Comparison of ENCODE assay signal across 18 cellular contexts in genomic region chr4:101044766-101045165, GRCh38.
DNase-seq lines count a peak whose midpoint lies in the region; ATAC-seq, FAIRE-seq and TF ChIP-seq lines count a peak whose summit lies in the region.
"Had no signal": no experiment of that assay in that cellular context is flagged by ENCODE, and none has a peak within 500 bp of the region (broad histone marks: within the 10 kb centered on the region; RNA-seq: fewer than 3 reads in every experiment).

No MANE protein-coding gene starts in this region.

- no peak overlapping the region for H3K27ac ChIP-seq in iPS-20b (ENCODE audit: low read length)

- H3K27ac Mint-ChIP-seq in WTC11: no peak overlapping the region
- H3K27ac Mint-ChIP-seq: CD4-positive, alpha-beta memory T cell; HFFc6 had no signal

- DNase-seq in D721Med (ENCODE audit: insufficient read length, low spot score) (no peak), H7 (peak; percentile 7), WTC11 (ENCODE audit: low spot score) (no peak), NCI-H1092 (lab: John Stamatoyannopoulos, UW) (no peak), cerebellar nuclear complex (lab: John Stamatoyannopoulos, UW) (no peak), H54 (ENCODE audit: insufficient read length, low spot score) (no peak), NCI-H1105 (lab: John Stamatoyannopoulos, UW) (no peak)
- DNase-seq: C1 segment of cervical spinal cord; Calu3; CD4-positive, alpha-beta memory T cell; COR-L47; DMS153; DND-41; GOT3; HFFc6 had no signal

- no peaks in the 10 kb centered on the region for H3K27me3 ChIP-seq in H7 (ENCODE audit: control insufficient read depth, insufficient read depth, low read length)
- no peaks in the 10 kb centered on the region for H3K27me3 ChIP-seq in iPS-20b (ENCODE audit: insufficient read depth, low read length)

- peaks cover 20% of the 10 kb centered on the region for H3K4me1 Mint-ChIP-seq in WTC11

- H3K36me3 Mint-ChIP-seq in WTC11: no peaks in the 10 kb centered on the region

- H3K27me3 Mint-ChIP-seq in WTC11 (ENCODE audit: low read depth): peaks cover 13% of the 10 kb centered on the region
- H3K27me3 Mint-ChIP-seq: CD4-positive, alpha-beta memory T cell had no signal

- no peaks in the 10 kb centered on the region for H3K9me3 ChIP-seq in iPS-20b (ENCODE audit: insufficient read depth, low read depth, low read length)
- H3K9me3 ChIP-seq: HAP-1 had no signal

- TF ChIP-seq CTCF in D721Med (IDR thresholded peaks at IDR 0.05; ENCODE audit: insufficient read depth, missing control alignments): no peak
- no peak for TF ChIP-seq CTCF in WTC11 (IDR thresholded peaks at IDR 0.05)

- H3K4me1 ChIP-seq in iPS-20b (ENCODE audit: insufficient read depth, low read length): peaks cover 15% of the 10 kb centered on the region
- H3K4me1 ChIP-seq: HAP-1 had no signal

- no peak for TF ChIP-seq POLR2A in H54 (IDR thresholded peaks at IDR 0.05; ENCODE audit: low read depth, low read length)

- H3K4me3 Mint-ChIP-seq in WTC11: no peak overlapping the region
- H3K4me3 Mint-ChIP-seq: CD4-positive, alpha-beta memory T cell; HFFc6 had no signal

- peak; percentile 11 for FAIRE-seq in D721Med (lab: Jason Lieb, UNC)
- FAIRE-seq in H54 (lab: Jason Lieb, UNC): no peak
- FAIRE-seq: G401.6 had no signal

- CTCF ChIA-PET in WTC11 (lab: Charles Lee): no interaction called here

- H3K9ac ChIP-seq in iPS-20b (ENCODE audit: low read depth, low read length): no peak overlapping the region

- POLR2A ChIA-PET in WTC11 (lab: Charles Lee): interaction anchor here (0.6 kb wide), 1 partner anchor 326 kb away, joined by 5 read pairs; no protein-coding TSS in a partner anchor

- peak; percentile 74 for ATAC-seq in WTC11

- no peak overlapping the region for H3K4me3 ChIP-seq in H7 (ENCODE audit: insufficient read depth, low read depth, low read length)
- H3K4me3 ChIP-seq in iPS-20b (ENCODE audit: low read length): peak overlapping the region; percentile 20; the same call in 1 of the 2 replicates
- H3K4me3 ChIP-seq: HAP-1 had no signal

- no peaks in the 10 kb centered on the region for H3K36me3 ChIP-seq in H7 (replicated peaks; ENCODE audit: control insufficient read depth, insufficient read depth, low read length)
- H3K36me3 ChIP-seq in iPS-20b (ENCODE audit: insufficient read depth, low read depth, low read length): no peaks in the 10 kb centered on the region
- H3K36me3 ChIP-seq: HAP-1 had no signal

- H3K9me3 Mint-ChIP-seq in WTC11: no peaks in the 10 kb centered on the region
- H3K9me3 Mint-ChIP-seq: CD4-positive, alpha-beta memory T cell; HFFc6 had no signal

TF ChIP-seq in WTC11, 78 proteins besides CTCF, POLR2A, EP300 and RAD21:
- TF ChIP-seq JUN (CRISPR knock-in tag; IDR thresholded peaks at IDR 0.05) (no peak), ZNF263 (CRISPR knock-in tag; IDR thresholded peaks at IDR 0.05; ENCODE audit: low read depth) (no peak), PRDM15 (CRISPR knock-in tag; IDR thresholded peaks at IDR 0.05) (no peak)
